ENCODE assay signal across 24 cellular contexts in the genomic region with DNA sequence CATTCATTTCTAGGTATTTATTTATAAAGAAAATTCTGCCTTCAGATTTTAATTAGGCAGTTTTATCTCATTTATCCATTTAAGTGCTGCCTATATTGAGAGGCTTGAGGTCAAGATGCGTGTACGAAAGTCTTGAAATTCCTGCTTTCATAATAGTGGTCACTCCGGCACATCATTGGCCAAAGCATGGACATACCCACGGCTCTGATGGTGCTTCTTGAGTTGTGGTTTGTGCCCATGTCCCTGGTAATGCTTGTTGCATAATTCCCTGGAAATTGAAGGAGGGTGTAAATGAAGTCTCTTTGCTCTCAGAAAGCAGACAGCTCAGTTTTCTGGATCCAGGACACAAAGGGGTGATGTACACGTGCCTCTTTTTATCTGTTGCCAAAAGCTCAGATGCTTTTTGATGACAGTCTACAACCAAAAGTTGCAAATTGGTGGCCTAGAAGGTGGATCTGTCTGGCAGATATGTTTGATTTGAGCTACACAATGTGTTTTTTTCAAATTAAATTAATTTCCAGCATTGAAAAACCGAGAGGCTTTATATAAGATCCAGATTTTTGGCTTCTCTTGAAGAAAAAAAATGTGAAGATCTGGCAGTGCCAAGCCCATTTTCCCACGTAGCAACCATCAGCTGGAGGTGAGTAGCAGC.
DNase-seq lines count a peak whose midpoint lies in the region; ATAC-seq, FAIRE-seq and TF ChIP-seq lines count a peak whose summit lies in the region.
"Had no signal": no experiment of that assay in that cellular context is flagged by ENCODE, and none has a peak within 500 bp of the region (broad histone marks: within the 10 kb centered on the region; RNA-seq: fewer than 3 reads in every experiment).

No MANE protein-coding gene starts in this region.

- no peak overlapping the region for H3K4me3 ChIP-seq in dorsolateral prefrontal cortex
- H3K4me3 ChIP-seq: BLaER1, GM12878 had no signal

- H3K27ac ChIP-seq in dorsolateral prefrontal cortex, result peak overlapping the region in 32 of 59 donors; percentile 9 to 75 (median 47)
- H3K27ac ChIP-seq: 22Rv1, BLaER1, C4-2B had no signal

- peaks cover 0 to 5% (median 0%) of the 10 kb centered on the region in 45 donors for H3K27me3 ChIP-seq in dorsolateral prefrontal cortex
- H3K27me3 ChIP-seq: BLaER1 had no signal

- FAIRE-seq in urothelium cell line (lab: Jason Lieb, UNC), result no peak
- FAIRE-seq: A204.1, D721Med, GM12878 had no signal

- intact Hi-C loops in dorsolateral prefrontal cortex (cut with DNase I), result no loop called here

- TF ChIP-seq CTCF in dorsolateral prefrontal cortex (IDR thresholded peaks at IDR 0.05 in 54 of 56, conservative IDR thresholded peaks at IDR 0.05 in 2 of 56; ENCODE audit: low read depth in 1 of 56, partially characterized antibody in 56 of 56), result no peak

- no peak for ATAC-seq in GM19023 (IDR thresholded peaks at IDR 0.05; ENCODE audit: unreplicated experiment)
- ATAC-seq: CD8-positive, alpha-beta T cell; GM12878 had no signal

- peak; percentile 40 for DNase-seq in Ammon's horn (ENCODE audit: low spot score)
- peak in 1 of 10 donors; percentile 30 for DNase-seq in dorsolateral prefrontal cortex
- peak; percentile 42 for DNase-seq in middle frontal gyrus (ENCODE audit: extremely low spot score, low spot score)
- DNase-seq in occipital lobe (lab: John Stamatoyannopoulos, UW), result peak; percentile 35
- DNase-seq in NCI-H1694 treated with DMSO at 0.1 percent for 48 hours (lab: John Stamatoyannopoulos, UW), result no peak
- DNase-seq in urothelium cell line (ENCODE audit: low spot score), result no peak
- no peak for DNase-seq in HuH-7.5 (ENCODE audit: low spot score)
- DNase-seq: ACHN; CD4-positive, CD25-positive, alpha-beta regulatory T cell; CD8-positive, alpha-beta T cell; DMS 273 treated with DMSO at 0.1 percent for 48 hours; DMS79; EL; GDM1; GOT3; H7; HCEC 1CT had no signal

Comparison
In these comparisons a context has a peak if more than half of its experiments do, and no peak if none do; other contexts are left out.
1. DNase-seq: peak in Ammon's horn (single experiment), middle frontal gyrus (single experiment) and occipital lobe (single experiment); none in NCI-H1694 treated with DMSO at 0.1 percent for 48 hours (single experiment), urothelium cell line (single experiment) and HuH-7.5 (single experiment).